ENCODE assay signal across 1 cellular context in genomic region chr20:50343490-50344179, GRCh38.
TF ChIP-seq lines count a peak whose summit lies in the region.

No MANE protein-coding gene starts in this region.

TF ChIP-seq in HepG2, 621 proteins besides CTCF, POLR2A, EP300 and RAD21 (continued from another document and continues in another):
- TF ChIP-seq RNF219 (CRISPR knock-in tag; IDR thresholded peaks at IDR 0.05) (no peak), ZNF503 (CRISPR knock-in tag; IDR thresholded peaks at IDR 0.05) (no peak), TEAD3 (CRISPR knock-in tag; optimal IDR thresholded peaks at IDR 0.05; ENCODE audit: borderline replicate concordance) (peak; percentile 48), PITX1 (CRISPR knock-in tag; IDR thresholded peaks at IDR 0.05) (no peak), NCOA1 (CRISPR knock-in tag; IDR thresholded peaks at IDR 0.05) (no peak), TGIF2 (CRISPR knock-in tag; IDR thresholded peaks at IDR 0.05) (no peak), TBX2 (CRISPR knock-in tag; IDR thresholded peaks at IDR 0.05; ENCODE audit: borderline replicate concordance) (no peak; the same call in 1 of the 2 replicates), ZFP62 (CRISPR knock-in tag; IDR thresholded peaks at IDR 0.05) (no peak), ARID2 (CRISPR knock-in tag; IDR thresholded peaks at IDR 0.05; ENCODE audit: borderline replicate concordance) (peak; percentile 94), GLI4 (CRISPR knock-in tag; IDR thresholded peaks at IDR 0.05; ENCODE audit: borderline replicate concordance) (no peak), CHCHD3 (CRISPR knock-in tag; IDR thresholded peaks at IDR 0.05) (0 out of 2 replicates have a peak, but pooled peaks have one; percentile 15), ZNF513 (CRISPR knock-in tag; conservative IDR thresholded peaks at IDR 0.05) (no peak), SRSF1 (optimal IDR thresholded peaks at IDR 0.05; ENCODE audit: low read depth, low read length) (no peak), ZNF747 (CRISPR knock-in tag; IDR thresholded peaks at IDR 0.05; ENCODE audit: borderline replicate concordance) (no peak), SIX1 (CRISPR knock-in tag; IDR thresholded peaks at IDR 0.05; ENCODE audit: borderline replicate concordance) (no peak), NR2F2 (IDR thresholded peaks at IDR 0.05; ENCODE audit: borderline replicate concordance, low read depth) (no peak), ZNF564 (CRISPR knock-in tag; IDR thresholded peaks at IDR 0.05) (no peak), ZNF768 (CRISPR knock-in tag; IDR thresholded peaks at IDR 0.05) (peak; percentile 32; the same call in 1 of the 2 replicates), IKZF4 (CRISPR knock-in tag; IDR thresholded peaks at IDR 0.05; ENCODE audit: borderline replicate concordance, low read depth, not compliant biosample characterization) (peak; percentile 42), MIXL1 (CRISPR knock-in tag; IDR thresholded peaks at IDR 0.05) (no peak), IKZF1 (IDR thresholded peaks at IDR 0.05) (no peak), PHF21A (CRISPR knock-in tag; IDR thresholded peaks at IDR 0.05) (no peak), ARNTL (CRISPR knock-in tag; IDR thresholded peaks at IDR 0.05) (no peak), PRDM4 (CRISPR knock-in tag; IDR thresholded peaks at IDR 0.05; ENCODE audit: borderline replicate concordance) (no peak), ZBTB38 (CRISPR knock-in tag; IDR thresholded peaks at IDR 0.05) (peak; percentile 52; the same call in 1 of the 2 replicates), ZNF713 (CRISPR knock-in tag; IDR thresholded peaks at IDR 0.05) (no peak), PAXIP1 (CRISPR knock-in tag; conservative IDR thresholded peaks at IDR 0.05) (0 out of 2 replicates have a peak, but pooled peaks have one; percentile 13), NCOR1 (IDR thresholded peaks at IDR 0.05; ENCODE audit: borderline replicate concordance, low read length) (no peak), ZNF34 (CRISPR knock-in tag; IDR thresholded peaks at IDR 0.05; ENCODE audit: borderline replicate concordance) (no peak), ZBED4 (CRISPR knock-in tag; IDR thresholded peaks at IDR 0.05; ENCODE audit: borderline replicate concordance) (no peak), SCMH1 (CRISPR knock-in tag; IDR thresholded peaks at IDR 0.05; ENCODE audit: borderline replicate concordance) (no peak), ZNF224 (CRISPR knock-in tag; IDR thresholded peaks at IDR 0.05) (no peak), JUN (CRISPR knock-in tag; IDR thresholded peaks at IDR 0.05) (no peak; the same call in 1 of the 2 replicates), TFDP1 (CRISPR knock-in tag; IDR thresholded peaks at IDR 0.05; ENCODE audit: borderline replicate concordance) (peak; percentile 72), ZFY (CRISPR knock-in tag; IDR thresholded peaks at IDR 0.05) (no peak; the same call in 1 of the 2 replicates), SNAPC5 (CRISPR knock-in tag; IDR thresholded peaks at IDR 0.05; ENCODE audit: borderline replicate concordance) (no peak), SSRP1 (CRISPR knock-in tag; IDR thresholded peaks at IDR 0.05) (0 out of 2 replicates have a peak, but pooled peaks have one; percentile 66), CREB3 (CRISPR knock-in tag; IDR thresholded peaks at IDR 0.05) (no peak), ZKSCAN5 (CRISPR knock-in tag; IDR thresholded peaks at IDR 0.05) (no peak), NR3C1 (CRISPR knock-in tag; IDR thresholded peaks at IDR 0.05) (no peak), LRRFIP1 (CRISPR knock-in tag; conservative IDR thresholded peaks at IDR 0.05) (no peak)
